In the genomic region with DNA sequence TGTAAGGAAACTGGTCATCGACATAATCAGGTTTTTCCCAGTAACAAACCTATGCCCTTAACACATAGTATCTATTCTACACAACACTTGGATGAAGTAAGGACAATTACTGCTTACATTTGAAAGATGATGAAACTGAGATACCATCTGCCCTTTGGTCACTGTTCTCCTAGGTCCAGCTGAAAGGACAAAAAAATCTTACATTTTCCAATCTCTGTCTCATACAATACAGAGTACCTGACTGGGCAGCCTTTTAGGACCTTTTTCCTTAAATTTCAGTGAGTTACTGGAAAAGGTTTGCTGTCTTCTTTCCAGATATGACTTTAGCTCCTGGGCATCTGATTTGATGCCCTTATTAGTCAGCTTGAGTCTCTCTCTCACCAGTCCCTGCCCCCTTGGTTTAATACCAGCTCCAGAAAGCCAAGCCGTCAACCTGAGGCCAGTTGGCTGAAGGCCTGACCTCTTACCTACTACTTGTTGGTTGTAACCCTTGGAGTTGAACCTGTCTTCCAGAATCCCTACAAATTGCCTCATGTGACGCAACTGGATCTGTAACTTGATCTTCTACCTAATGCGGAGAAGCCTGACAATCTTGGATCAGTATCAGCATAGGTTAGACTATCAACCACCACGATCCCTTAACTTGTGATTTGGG, we compare ENCODE assay signal across 3 cellular contexts.
TF ChIP-seq lines count a peak whose summit lies in the region.

No MANE protein-coding gene starts in this region.

TF ChIP-seq in liver, 16 proteins besides CTCF, POLR2A, EP300 and RAD21:
- TF ChIP-seq FOXA2 (IDR thresholded peaks at IDR 0.05) (no peak), HNF4G (IDR thresholded peaks at IDR 0.05) (peak; percentile 49), TAF1 (conservative IDR thresholded peaks at IDR 0.05) (no peak), JUND (IDR thresholded peaks at IDR 0.05) (peak; percentile 66 to 68), ZBTB33 (IDR thresholded peaks at IDR 0.05) (peak; percentile 13), HNF4A (conservative IDR thresholded peaks at IDR 0.05) (peak; percentile 85 to 90), FOXA1 (IDR thresholded peaks at IDR 0.05) (no peak), NR2F2 (IDR thresholded peaks at IDR 0.05) (no peak), RXRA (IDR thresholded peaks at IDR 0.05) (peak; percentile 87 to 91), EGR1 (IDR thresholded peaks at IDR 0.05; ENCODE audit: low read depth in 2 of 2) (no peak), REST (IDR thresholded peaks at IDR 0.05) (peak; percentile 53), ATF3 (IDR thresholded peaks at IDR 0.05) (peak; percentile 74), SP1 (IDR thresholded peaks at IDR 0.05) (peak; percentile 98)
- TF ChIP-seq, protein P1, sequence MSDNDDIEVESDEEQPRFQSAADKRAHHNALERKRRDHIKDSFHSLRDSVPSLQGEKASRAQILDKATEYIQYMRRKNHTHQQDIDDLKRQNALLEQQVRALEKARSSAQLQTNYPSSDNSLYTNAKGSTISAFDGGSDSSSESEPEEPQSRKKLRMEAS (IDR thresholded peaks at IDR 0.05): peak; percentile 37

TF ChIP-seq in HepG2, 621 proteins besides CTCF, POLR2A, EP300 and RAD21:
- TF ChIP-seq ZNF3 (CRISPR knock-in tag; IDR thresholded peaks at IDR 0.05) (no peak), ARID2 (CRISPR knock-in tag; IDR thresholded peaks at IDR 0.05; ENCODE audit: borderline replicate concordance) (no peak), RXRB (CRISPR knock-in tag; IDR thresholded peaks at IDR 0.05; ENCODE audit: borderline replicate concordance) (no peak), SRSF9 (IDR thresholded peaks at IDR 0.05; ENCODE audit: borderline replicate concordance, insufficient read depth, low read depth, low read length, poor library complexity, severe bottlenecking) (no peak), POGZ (CRISPR knock-in tag; IDR thresholded peaks at IDR 0.05) (no peak), ZNF615 (CRISPR knock-in tag; IDR thresholded peaks at IDR 0.05; ENCODE audit: borderline replicate concordance) (no peak), TP53 (CRISPR knock-in tag; conservative IDR thresholded peaks at IDR 0.05) (no peak), GATAD2A (CRISPR knock-in tag; IDR thresholded peaks at IDR 0.05) (no peak), ATF7 (IDR thresholded peaks at IDR 0.05) (no peak), ATF7 (CRISPR knock-in tag; IDR thresholded peaks at IDR 0.05) (no peak)
- TF ChIP-seq, protein P2, sequence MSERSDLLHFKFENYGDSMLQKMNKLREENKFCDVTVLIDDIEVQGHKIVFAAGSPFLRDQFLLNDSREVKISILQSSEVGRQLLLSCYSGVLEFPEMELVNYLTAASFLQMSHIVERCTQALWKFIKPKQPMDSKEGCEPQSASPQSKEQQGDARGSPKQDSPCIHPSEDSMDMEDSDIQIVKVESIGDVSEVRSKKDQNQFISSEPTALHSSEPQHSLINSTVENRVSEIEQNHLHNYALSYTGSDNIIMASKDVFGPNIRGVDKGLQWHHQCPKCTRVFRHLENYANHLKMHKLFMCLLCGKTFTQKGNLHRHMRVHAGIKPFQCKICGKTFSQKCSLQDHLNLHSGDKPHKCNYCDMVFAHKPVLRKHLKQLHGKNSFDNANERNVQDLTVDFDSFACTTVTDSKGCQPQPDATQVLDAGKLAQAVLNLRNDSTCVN (CRISPR knock-in tag; IDR thresholded peaks at IDR 0.05; ENCODE audit: borderline replicate concordance): no peak

TF ChIP-seq in H1, 55 proteins besides CTCF, POLR2A, EP300 and RAD21:
- TF ChIP-seq POLR2AphosphoS5 (IDR thresholded peaks at IDR 0.05; ENCODE audit: low read depth, low read length): no peak
- TF ChIP-seq JUN (IDR thresholded peaks at IDR 0.05; ENCODE audit: low read depth, low read length): no peak
- no peak for TF ChIP-seq TCF12 (IDR thresholded peaks at IDR 0.05; ENCODE audit: low read depth, low read length)
- no peak for TF ChIP-seq SP1 (IDR thresholded peaks at IDR 0.05; ENCODE audit: low read depth, low read length)
- TF ChIP-seq FOSL1 (IDR thresholded peaks at IDR 0.05; ENCODE audit: insufficient read depth, low read depth, low read length): no peak
- TF ChIP-seq GTF2F1 (IDR thresholded peaks at IDR 0.05; ENCODE audit: borderline replicate concordance, low read depth, low read length): no peak
- TF ChIP-seq SP2 (IDR thresholded peaks at IDR 0.05; ENCODE audit: low read length): no peak
- no peak for TF ChIP-seq RNF2 (IDR thresholded peaks at IDR 0.05; ENCODE audit: borderline replicate concordance, low read depth, low read length, missing control alignments, poor library complexity, severe bottlenecking)
- TF ChIP-seq, protein P3, sequence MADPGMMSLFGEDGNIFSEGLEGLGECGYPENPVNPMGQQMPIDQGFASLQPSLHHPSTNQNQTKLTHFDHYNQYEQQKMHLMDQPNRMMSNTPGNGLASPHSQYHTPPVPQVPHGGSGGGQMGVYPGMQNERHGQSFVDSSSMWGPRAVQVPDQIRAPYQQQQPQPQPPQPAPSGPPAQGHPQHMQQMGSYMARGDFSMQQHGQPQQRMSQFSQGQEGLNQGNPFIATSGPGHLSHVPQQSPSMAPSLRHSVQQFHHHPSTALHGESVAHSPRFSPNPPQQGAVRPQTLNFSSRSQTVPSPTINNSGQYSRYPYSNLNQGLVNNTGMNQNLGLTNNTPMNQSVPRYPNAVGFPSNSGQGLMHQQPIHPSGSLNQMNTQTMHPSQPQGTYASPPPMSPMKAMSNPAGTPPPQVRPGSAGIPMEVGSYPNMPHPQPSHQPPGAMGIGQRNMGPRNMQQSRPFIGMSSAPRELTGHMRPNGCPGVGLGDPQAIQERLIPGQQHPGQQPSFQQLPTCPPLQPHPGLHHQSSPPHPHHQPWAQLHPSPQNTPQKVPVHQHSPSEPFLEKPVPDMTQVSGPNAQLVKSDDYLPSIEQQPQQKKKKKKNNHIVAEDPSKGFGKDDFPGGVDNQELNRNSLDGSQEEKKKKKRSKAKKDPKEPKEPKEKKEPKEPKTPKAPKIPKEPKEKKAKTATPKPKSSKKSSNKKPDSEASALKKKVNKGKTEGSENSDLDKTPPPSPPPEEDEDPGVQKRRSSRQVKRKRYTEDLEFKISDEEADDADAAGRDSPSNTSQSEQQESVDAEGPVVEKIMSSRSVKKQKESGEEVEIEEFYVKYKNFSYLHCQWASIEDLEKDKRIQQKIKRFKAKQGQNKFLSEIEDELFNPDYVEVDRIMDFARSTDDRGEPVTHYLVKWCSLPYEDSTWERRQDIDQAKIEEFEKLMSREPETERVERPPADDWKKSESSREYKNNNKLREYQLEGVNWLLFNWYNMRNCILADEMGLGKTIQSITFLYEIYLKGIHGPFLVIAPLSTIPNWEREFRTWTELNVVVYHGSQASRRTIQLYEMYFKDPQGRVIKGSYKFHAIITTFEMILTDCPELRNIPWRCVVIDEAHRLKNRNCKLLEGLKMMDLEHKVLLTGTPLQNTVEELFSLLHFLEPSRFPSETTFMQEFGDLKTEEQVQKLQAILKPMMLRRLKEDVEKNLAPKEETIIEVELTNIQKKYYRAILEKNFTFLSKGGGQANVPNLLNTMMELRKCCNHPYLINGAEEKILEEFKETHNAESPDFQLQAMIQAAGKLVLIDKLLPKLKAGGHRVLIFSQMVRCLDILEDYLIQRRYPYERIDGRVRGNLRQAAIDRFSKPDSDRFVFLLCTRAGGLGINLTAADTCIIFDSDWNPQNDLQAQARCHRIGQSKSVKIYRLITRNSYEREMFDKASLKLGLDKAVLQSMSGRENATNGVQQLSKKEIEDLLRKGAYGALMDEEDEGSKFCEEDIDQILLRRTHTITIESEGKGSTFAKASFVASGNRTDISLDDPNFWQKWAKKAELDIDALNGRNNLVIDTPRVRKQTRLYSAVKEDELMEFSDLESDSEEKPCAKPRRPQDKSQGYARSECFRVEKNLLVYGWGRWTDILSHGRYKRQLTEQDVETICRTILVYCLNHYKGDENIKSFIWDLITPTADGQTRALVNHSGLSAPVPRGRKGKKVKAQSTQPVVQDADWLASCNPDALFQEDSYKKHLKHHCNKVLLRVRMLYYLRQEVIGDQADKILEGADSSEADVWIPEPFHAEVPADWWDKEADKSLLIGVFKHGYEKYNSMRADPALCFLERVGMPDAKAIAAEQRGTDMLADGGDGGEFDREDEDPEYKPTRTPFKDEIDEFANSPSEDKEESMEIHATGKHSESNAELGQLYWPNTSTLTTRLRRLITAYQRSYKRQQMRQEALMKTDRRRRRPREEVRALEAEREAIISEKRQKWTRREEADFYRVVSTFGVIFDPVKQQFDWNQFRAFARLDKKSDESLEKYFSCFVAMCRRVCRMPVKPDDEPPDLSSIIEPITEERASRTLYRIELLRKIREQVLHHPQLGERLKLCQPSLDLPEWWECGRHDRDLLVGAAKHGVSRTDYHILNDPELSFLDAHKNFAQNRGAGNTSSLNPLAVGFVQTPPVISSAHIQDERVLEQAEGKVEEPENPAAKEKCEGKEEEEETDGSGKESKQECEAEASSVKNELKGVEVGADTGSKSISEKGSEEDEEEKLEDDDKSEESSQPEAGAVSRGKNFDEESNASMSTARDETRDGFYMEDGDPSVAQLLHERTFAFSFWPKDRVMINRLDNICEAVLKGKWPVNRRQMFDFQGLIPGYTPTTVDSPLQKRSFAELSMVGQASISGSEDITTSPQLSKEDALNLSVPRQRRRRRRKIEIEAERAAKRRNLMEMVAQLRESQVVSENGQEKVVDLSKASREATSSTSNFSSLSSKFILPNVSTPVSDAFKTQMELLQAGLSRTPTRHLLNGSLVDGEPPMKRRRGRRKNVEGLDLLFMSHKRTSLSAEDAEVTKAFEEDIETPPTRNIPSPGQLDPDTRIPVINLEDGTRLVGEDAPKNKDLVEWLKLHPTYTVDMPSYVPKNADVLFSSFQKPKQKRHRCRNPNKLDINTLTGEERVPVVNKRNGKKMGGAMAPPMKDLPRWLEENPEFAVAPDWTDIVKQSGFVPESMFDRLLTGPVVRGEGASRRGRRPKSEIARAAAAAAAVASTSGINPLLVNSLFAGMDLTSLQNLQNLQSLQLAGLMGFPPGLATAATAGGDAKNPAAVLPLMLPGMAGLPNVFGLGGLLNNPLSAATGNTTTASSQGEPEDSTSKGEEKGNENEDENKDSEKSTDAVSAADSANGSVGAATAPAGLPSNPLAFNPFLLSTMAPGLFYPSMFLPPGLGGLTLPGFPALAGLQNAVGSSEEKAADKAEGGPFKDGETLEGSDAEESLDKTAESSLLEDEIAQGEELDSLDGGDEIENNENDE (IDR thresholded peaks at IDR 0.05; ENCODE audit: insufficient replicate concordance, low read length): no peak
- TF ChIP-seq SP4 (IDR thresholded peaks at IDR 0.05; ENCODE audit: low read length): no peak
- TF ChIP-seq TEAD4 (IDR thresholded peaks at IDR 0.05; ENCODE audit: low read depth, low read length): no peak
- TF ChIP-seq CHD1 (IDR thresholded peaks at IDR 0.05; ENCODE audit: low read depth, low read length): no peak
- TF ChIP-seq HDAC2 (IDR thresholded peaks at IDR 0.05; ENCODE audit: borderline replicate concordance in 1 of 2, low read depth in 2 of 2, low read length in 2 of 2): no peak
- TF ChIP-seq JUND (IDR thresholded peaks at IDR 0.05; ENCODE audit: low read length): no peak
- no peak for TF ChIP-seq GABPA (IDR thresholded peaks at IDR 0.05; ENCODE audit: borderline replicate concordance, insufficient read depth, low read length)
- TF ChIP-seq BACH1 (IDR thresholded peaks at IDR 0.05; ENCODE audit: low read length): no peak
- TF ChIP-seq, protein P4, sequence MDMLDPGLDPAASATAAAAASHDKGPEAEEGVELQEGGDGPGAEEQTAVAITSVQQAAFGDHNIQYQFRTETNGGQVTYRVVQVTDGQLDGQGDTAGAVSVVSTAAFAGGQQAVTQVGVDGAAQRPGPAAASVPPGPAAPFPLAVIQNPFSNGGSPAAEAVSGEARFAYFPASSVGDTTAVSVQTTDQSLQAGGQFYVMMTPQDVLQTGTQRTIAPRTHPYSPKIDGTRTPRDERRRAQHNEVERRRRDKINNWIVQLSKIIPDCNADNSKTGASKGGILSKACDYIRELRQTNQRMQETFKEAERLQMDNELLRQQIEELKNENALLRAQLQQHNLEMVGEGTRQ (IDR thresholded peaks at IDR 0.05; ENCODE audit: low read length): no peak
- no peak; the same call in 1 of the 2 replicates for TF ChIP-seq CEBPB (IDR thresholded peaks at IDR 0.05; ENCODE audit: low read depth, low read length)
- no peak for TF ChIP-seq CREB1 (IDR thresholded peaks at IDR 0.05)
